Comparison of ENCODE assay signal across 8 cellular contexts in genomic region chr9:19102631-19103345, GRCh38. TPM values are rescaled to one million over a fixed set of nuclear protein-coding genes. Genes with fewer than 3 reads are reported as not detected.
A peak's percentile ranks its signal among the peaks of the same experiment; 100 is the strongest.
DNase-seq lines count a peak whose midpoint lies in the region; ATAC-seq and TF ChIP-seq lines count a peak whose summit lies in the region.

A gene with protein sequence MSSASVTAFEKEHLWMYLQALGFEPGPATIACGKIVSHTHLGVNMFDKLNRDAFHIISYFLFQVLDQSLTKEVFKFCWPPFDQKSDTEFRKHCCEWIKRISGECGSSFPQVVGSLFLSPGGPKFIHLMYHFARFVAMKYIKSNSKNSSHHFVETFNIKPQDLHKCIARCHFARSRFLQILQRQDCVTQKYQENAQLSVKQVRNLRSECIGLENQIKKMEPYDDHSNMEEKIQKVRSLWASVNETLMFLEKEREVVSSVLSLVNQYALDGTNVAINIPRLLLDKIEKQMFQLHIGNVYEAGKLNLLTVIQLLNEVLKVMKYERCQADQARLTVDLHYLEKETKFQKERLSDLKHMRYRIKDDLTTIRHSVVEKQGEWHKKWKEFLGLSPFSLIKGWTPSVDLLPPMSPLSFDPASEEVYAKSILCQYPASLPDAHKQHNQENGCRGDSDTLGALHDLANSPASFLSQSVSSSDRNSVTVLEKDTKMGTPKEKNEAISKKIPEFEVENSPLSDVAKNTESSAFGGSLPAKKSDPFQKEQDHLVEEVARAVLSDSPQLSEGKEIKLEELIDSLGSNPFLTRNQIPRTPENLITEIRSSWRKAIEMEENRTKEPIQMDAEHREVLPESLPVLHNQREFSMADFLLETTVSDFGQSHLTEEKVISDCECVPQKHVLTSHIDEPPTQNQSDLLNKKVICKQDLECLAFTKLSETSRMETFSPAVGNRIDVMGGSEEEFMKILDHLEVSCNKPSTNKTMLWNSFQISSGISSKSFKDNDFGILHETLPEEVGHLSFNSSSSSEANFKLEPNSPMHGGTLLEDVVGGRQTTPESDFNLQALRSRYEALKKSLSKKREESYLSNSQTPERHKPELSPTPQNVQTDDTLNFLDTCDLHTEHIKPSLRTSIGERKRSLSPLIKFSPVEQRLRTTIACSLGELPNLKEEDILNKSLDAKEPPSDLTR (minus strand): TSS chr9:19102904. CDS start chr9:19102651, 253 bp downstream.

- peak within 1 kb of the TSS; percentile 44 to 91 (median 90) for H3K27ac ChIP-seq in heart right ventricle
- peak within 1 kb of the TSS; percentile 90 for H3K27ac ChIP-seq in upper lobe of right lung

- 5 to 8% methylated on average over 45 to 46 of the region's 46 CpGs for WGBS in heart right ventricle, 2 donors

- no peaks in the 10 kb centered on the region for H3K27me3 Mint-ChIP-seq in T-helper 1 cell treated with Interleukin-12 subunit alpha and Interleukin-12 subunit beta and Interleukin-4 antibody, amounts not matched to agents 30 μg/mL and 1 μg/mL, for 36 hours (ENCODE audit: low read depth)

- H3K4me3 ChIP-seq in heart right ventricle (peak within 1 kb of the TSS; percentile 64 to 91 (median 78)), upper lobe of right lung (peak within 1 kb of the TSS; percentile 80)

- peak within 1 kb of the TSS; percentile 86 for H3K27ac Mint-ChIP-seq in T-helper 1 cell treated with Interleukin-12 subunit alpha and Interleukin-12 subunit beta and Interleukin-4 antibody, amounts not matched to agents 30 μg/mL and 1 μg/mL, for 36 hours

- in situ Hi-C loops in GM13977 (cut with MboI; ENCODE audit: low pct_unique_long_range_greater_than_20kb, low sequenced_read_pairs, unreplicated experiment), result no loop called here

- H3K36me3 Mint-ChIP-seq in T-helper 1 cell treated with Interleukin-12 subunit alpha and Interleukin-12 subunit beta and Interleukin-4 antibody, amounts not matched to agents 30 μg/mL and 1 μg/mL, for 36 hours (ENCODE audit: low read depth), result peaks cover 9% of the 10 kb centered on the region

- peaks cover 0 to 15% (median 0%) of the 10 kb centered on the region in 9 donors for H3K36me3 ChIP-seq in heart right ventricle
- H3K36me3 ChIP-seq in upper lobe of right lung, result no peaks in the 10 kb centered on the region

- ATAC-seq in HG02884 (IDR thresholded peaks at IDR 0.05; ENCODE audit: unreplicated experiment) (peak; percentile 99), heart right ventricle (peak; percentile 99 to 100 (median 100)), upper lobe of right lung (peak; percentile 100)

- H3K4me1 Mint-ChIP-seq in T-helper 1 cell treated with Interleukin-12 subunit alpha and Interleukin-12 subunit beta and Interleukin-4 antibody, amounts not matched to agents 30 μg/mL and 1 μg/mL, for 36 hours (ENCODE audit: low read depth), result peaks cover 17% of the 10 kb centered on the region

- intact Hi-C loops in heart right ventricle (cut with DNase I), result loop anchor here in 5 of 10 donors (1.0 to 10.0 kb wide), 8 partner anchors 26 to 355 kb away; partner anchors contain the start of gene RRAGA (in 2 of the 5)
- intact Hi-C loops in posterior cingulate gyrus (cut with DNase I), result loop anchor here (2.0 to 10.0 kb wide), 2 partner anchors 54 to 132 kb away; partner anchors contain the start of genes DENND4C and RRAGA
- intact Hi-C loops in upper lobe of right lung (cut with DNase I), result no loop called here

- DNase-seq in GM13977 (ENCODE audit: low spot score) (peak; percentile 89), NCI-H1694 (lab: John Stamatoyannopoulos, UW) (peak; percentile 90), amniotic stem cell (lab: John Stamatoyannopoulos, UW) (peak; percentile 92), heart right ventricle (peak; percentile 95 to 97), posterior cingulate gyrus (peak; percentile 94 to 100 (median 96)), upper lobe of right lung (peak; percentile 98)

- H3K27me3 ChIP-seq in heart right ventricle (no peaks in the 10 kb centered on the region), upper lobe of right lung (no peaks in the 10 kb centered on the region)

- peak within 1 kb of the TSS; percentile 96 for H3K4me3 Mint-ChIP-seq in T-helper 1 cell treated with Interleukin-12 subunit alpha and Interleukin-12 subunit beta and Interleukin-4 antibody, amounts not matched to agents 30 μg/mL and 1 μg/mL, for 36 hours

- H3K9me3 ChIP-seq in heart right ventricle (no peaks in the 10 kb centered on the region), upper lobe of right lung (no peaks in the 10 kb centered on the region)

- TF ChIP-seq CTCF in GM13977 (IDR thresholded peaks at IDR 0.05; ENCODE audit: extremely low read depth, insufficient read depth, missing control alignments), result no peak
- peak; percentile 22 to 71 (median 50) for TF ChIP-seq CTCF in heart right ventricle (IDR thresholded peaks at IDR 0.05)
- TF ChIP-seq CTCF in upper lobe of right lung (IDR thresholded peaks at IDR 0.05), result peak; percentile 50

- H3K4me1 ChIP-seq in heart right ventricle (peaks cover 0 to 26% (median 17%) of the 10 kb centered on the region in 9 donors), upper lobe of right lung (peaks cover 11% of the 10 kb centered on the region)

- no peaks in the 10 kb centered on the region for H3K9me3 Mint-ChIP-seq in T-helper 1 cell treated with Interleukin-12 subunit alpha and Interleukin-12 subunit beta and Interleukin-4 antibody, amounts not matched to agents 30 μg/mL and 1 μg/mL, for 36 hours

RNA-seq across cellular contexts. Expression of the gene that starts here (rescaled TPM):
- total RNA-seq in heart right ventricle (10 to 100 TPM in 1 of 10 donors, 1 to 10 TPM in 9; 4.9 to 10.4 (median 7.2) TPM), upper lobe of right lung (5.8 TPM)
- polyA plus RNA-seq in heart right ventricle, result 1 to 10 TPM; 2.6 to 4.2 TPM

Comparison
In these comparisons a context has a peak if more than half of its experiments do, and no peak if none do; other contexts are left out.
1. Peak in every context shown above with its lines: DNase-seq, ATAC-seq, H3K4me3 ChIP-seq and H3K27ac ChIP-seq.